Comparison of ENCODE assay signal across 20 cellular contexts in genomic region chr21:16125274-16125673, GRCh38.
DNase-seq lines count a peak whose midpoint lies in the region; ATAC-seq and TF ChIP-seq lines count a peak whose summit lies in the region.
"Had no signal": no experiment of that assay in that cellular context is flagged by ENCODE, and none has a peak within 500 bp of the region (broad histone marks: within the 10 kb centered on the region; RNA-seq: fewer than 3 reads in every experiment).

No MANE protein-coding gene starts in this region.

- H3K4me3 ChIP-seq in BJ (ENCODE audit: low read depth, low read length) (no peak overlapping the region), fibroblast of lung (replicated peaks in 1 of 4; ENCODE audit: control extremely low read depth in 1 of 4, insufficient read depth in 1 of 4, low read depth in 3 of 4, low read length in 4 of 4) (no peak overlapping the region)
- H3K4me3 ChIP-seq: body of pancreas, mucosa of descending colon, neural progenitor cell, thyroid gland had no signal

- intact Hi-C loops in sciatic nerve (cut with DNase I), result no loop called here

- no peak for TF ChIP-seq CTCF in BJ (IDR thresholded peaks at IDR 0.05; ENCODE audit: insufficient read depth, low read depth, low read length)
- TF ChIP-seq CTCF in fibroblast of lung (conservative IDR thresholded peaks at IDR 0.05 in 1 of 2, IDR thresholded peaks at IDR 0.05 in 1 of 2; ENCODE audit: low read depth in 1 of 2, low read length in 2 of 2), result no peak

- peaks cover 3% of the 10 kb centered on the region for H3K4me1 ChIP-seq in fibroblast of lung (ENCODE audit: control insufficient read depth, extremely low read depth, insufficient read depth, low read length)
- H3K4me1 ChIP-seq: body of pancreas, neural progenitor cell had no signal

- H3K36me3 ChIP-seq in BJ (ENCODE audit: control insufficient read depth, insufficient read depth, low read length), result no peaks in the 10 kb centered on the region
- H3K36me3 ChIP-seq in fibroblast of lung (ENCODE audit: control insufficient read depth, insufficient read depth, low read length), result no peaks in the 10 kb centered on the region
- H3K36me3 ChIP-seq: neural progenitor cell, thyroid gland had no signal

- peak overlapping the region; percentile 68 for H3K4me2 ChIP-seq in fibroblast of lung (ENCODE audit: extremely low read depth, insufficient read depth, low read length)
- H3K4me2 ChIP-seq: neural progenitor cell had no signal

- peak; percentile 68 for ATAC-seq in sciatic nerve
- no peak for ATAC-seq in HG03039 (IDR thresholded peaks at IDR 0.05; ENCODE audit: unreplicated experiment)
- ATAC-seq: activated naive CD4-positive, alpha-beta T cell treated with anti-CD3 and anti-CD28 coated beads, Interleukin-2, amount 50 U/mL, for 72 hours; body of pancreas; mucosa of descending colon had no signal

- no peak overlapping the region for H3K9ac ChIP-seq in fibroblast of lung (ENCODE audit: insufficient read depth, low read length)
- H3K9ac ChIP-seq: neural progenitor cell had no signal

- H3K9me3 ChIP-seq in fibroblast of lung (ENCODE audit: control insufficient read depth, insufficient read depth, low read depth, low read length), result no peaks in the 10 kb centered on the region
- H3K9me3 ChIP-seq: body of pancreas, thyroid gland had no signal

- CTCF ChIA-PET in BJ (lab: Yijun Ruan, JAX), result no interaction called here

- peak; percentile 62 for DNase-seq in BJ (ENCODE audit: low read depth)
- peak; percentile 32 for DNase-seq in NCI-H446 treated with DMSO at 0.1 percent for 48 hours (lab: John Stamatoyannopoulos, UW)
- no peak for DNase-seq in fibroblast of lung (ENCODE audit: low read depth in 2 of 2)
- no peak for DNase-seq in sciatic nerve (ENCODE audit: low spot score)
- DNase-seq in stimulated activated naive CD4-positive, alpha-beta T cell (lab: John Stamatoyannopoulos, UW), result no peak
- DNase-seq in superior temporal gyrus (ENCODE audit: extremely low spot score), result no peak
- no peak for DNase-seq in H4 (ENCODE audit: low spot score)
- DNase-seq: activated CD4-positive, CD25-positive, alpha-beta regulatory T cell; body of pancreas; COR-L47; Kasumi-1; mucosa of descending colon; NCI-H1417; NCI-H748 treated with DMSO at 0.1 percent for 48 hours; OCI-M1; SIG-M5; thyroid gland had no signal

- no peaks in the 10 kb centered on the region for H4K20me1 ChIP-seq in fibroblast of lung (ENCODE audit: control insufficient read depth, extremely low read depth, insufficient read depth, low read length)

- H3K27me3 ChIP-seq in BJ (ENCODE audit: control insufficient read depth, insufficient read depth, low read length) (no peaks in the 10 kb centered on the region), fibroblast of lung (ENCODE audit: control insufficient read depth, insufficient read depth, low read length) (no peaks in the 10 kb centered on the region)
- H3K27me3 ChIP-seq: body of pancreas, neural progenitor cell, thyroid gland had no signal

- H3K79me2 ChIP-seq in fibroblast of lung (ENCODE audit: control insufficient read depth, insufficient read depth, low read length), result no peaks in the 10 kb centered on the region

- POLR2A ChIA-PET in BJ (lab: Charles Lee), result interaction anchor here (0.6 kb wide), 1 partner anchor 8 kb away, joined by 3 read pairs; no protein-coding TSS in a partner anchor

- no peak overlapping the region for H2AFZ ChIP-seq in fibroblast of lung (ENCODE audit: low read length)
- H2AFZ ChIP-seq: neural progenitor cell had no signal

- H3K27ac ChIP-seq in fibroblast of lung (ENCODE audit: insufficient read depth, low read length), result no peak overlapping the region
- H3K27ac ChIP-seq: body of pancreas, neural progenitor cell had no signal

Comparison
In these comparisons a context has a peak if more than half of its experiments do, and no peak if none do; other contexts are left out.
1. DNase-seq: peak in BJ (single experiment) and NCI-H446 treated with DMSO at 0.1 percent for 48 hours (single experiment); none in fibroblast of lung (0 of 2), sciatic nerve (single experiment), stimulated activated naive CD4-positive, alpha-beta T cell (0 of 6), superior temporal gyrus (single experiment) and H4 (single experiment).